8 cellular contexts compared by ENCODE assay signal in the genomic region with DNA sequence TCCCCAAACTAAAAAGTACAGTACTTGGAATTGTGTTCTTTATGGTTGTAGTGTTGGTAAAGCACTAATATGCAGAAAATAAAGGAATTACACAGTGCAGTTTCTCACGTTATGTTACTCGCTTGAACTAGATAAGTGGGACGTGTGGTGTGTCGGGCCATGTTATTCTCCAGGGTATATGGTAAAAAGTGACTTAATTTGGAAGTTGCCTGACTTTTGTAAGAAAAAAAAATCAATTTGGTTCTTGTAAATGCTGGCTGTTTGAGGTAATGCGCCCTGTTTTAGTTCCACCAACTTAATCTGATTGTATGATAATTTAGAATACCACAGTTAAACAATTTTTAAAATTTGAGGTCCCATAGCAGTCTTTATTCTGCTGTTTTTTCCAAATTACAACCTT. TPM values are rescaled to one million over a fixed set of nuclear protein-coding genes. Genes with fewer than 3 reads are reported as not detected.
DNase-seq lines count a peak whose midpoint lies in the region; ATAC-seq, FAIRE-seq and TF ChIP-seq lines count a peak whose summit lies in the region.

No MANE protein-coding gene starts in this region.

- peaks cover 3 to 18% of the 10 kb centered on the region in 2 experiments for H3K36me3 ChIP-seq in keratinocyte (ENCODE audit: control insufficient read depth in 2 of 2, extremely low read depth in 1 of 2, insufficient read depth in 2 of 2, low read length in 2 of 2)
- no peaks in the 10 kb centered on the region for H3K36me3 ChIP-seq in thoracic aorta

- H3K79me2 ChIP-seq in keratinocyte (ENCODE audit: control insufficient read depth, insufficient read depth, low read length): peaks cover 63% of the 10 kb centered on the region

- no peaks in the 10 kb centered on the region for H3K9me3 ChIP-seq in keratinocyte (ENCODE audit: control insufficient read depth, low read depth, low read length)
- no peaks in the 10 kb centered on the region for H3K9me3 ChIP-seq in thoracic aorta

- peak overlapping the region; percentile 91 for H3K9ac ChIP-seq in keratinocyte (ENCODE audit: control insufficient read depth, extremely low read depth, insufficient read depth, low read length)

- no peaks in the 10 kb centered on the region for H3K27me3 ChIP-seq in keratinocyte (ENCODE audit: control insufficient read depth, extremely low read depth, insufficient read depth, low read length)
- no peaks in the 10 kb centered on the region for H3K27me3 ChIP-seq in thoracic aorta (replicated peaks; ENCODE audit: insufficient read depth)

- H3K36me3 Mint-ChIP-seq in activated T-cell treated with anti-CD3 and anti-CD28 coated beads, Interleukin-2, amount 50 U/mL, for 4 hours (ENCODE audit: insufficient read depth): peaks cover 44% of the 10 kb centered on the region
- peaks cover 62% of the 10 kb centered on the region for H3K36me3 Mint-ChIP-seq in activated CD8-positive, alpha-beta T cell treated with anti-CD3 and anti-CD28 coated beads for 36 hours (ENCODE audit: low read depth)

- H4K20me1 ChIP-seq in keratinocyte (ENCODE audit: control insufficient read depth, extremely low read depth, insufficient read depth, low read length): no peaks in the 10 kb centered on the region

- H3K9me3 Mint-ChIP-seq in activated T-cell treated with anti-CD3 and anti-CD28 coated beads, Interleukin-2, amount 50 U/mL, for 4 hours: no peaks in the 10 kb centered on the region
- no peaks in the 10 kb centered on the region for H3K9me3 Mint-ChIP-seq in activated CD8-positive, alpha-beta T cell treated with anti-CD3 and anti-CD28 coated beads for 36 hours

- CTCF ChIA-PET in activated CD8-positive, alpha-beta T cell treated with anti-CD3 and anti-CD28 coated beads for 36 hours (lab: Charles Lee): interaction anchor here (0.9 to 1.0 kb wide), 3 partner anchors 33 to 105 kb away, joined by 3 read pairs; no protein-coding TSS in a partner anchor

- H3K4me3 ChIP-seq in keratinocyte (ENCODE audit: control insufficient read depth in 2 of 3, extremely low read depth in 1 of 3, insufficient read depth in 2 of 3, low read depth in 1 of 3, low read length in 3 of 3) (peak overlapping the region; percentile 77 to 97 (median 96)), thoracic aorta (peak overlapping the region; percentile 86)

- intact Hi-C loops in activated CD8-positive, alpha-beta T cell treated with anti-CD3 and anti-CD28 coated beads for 36 hours (cut with micrococcal nuclease): loop anchor here (1.0 to 5.0 kb wide), 3 partner anchors 29 to 185 kb away; no protein-coding TSS in a partner anchor

- no peak for FAIRE-seq in keratinocyte (lab: Jason Lieb, UNC)

- no peak for DNase-seq in activated T-cell treated with anti-CD3 and anti-CD28 coated beads, Interleukin-2, amount 50 U/mL, for 4 hours
- DNase-seq in activated T-cell treated with anti-CD3 and anti-CD28 coated beads for 4 hours (no peak), keratinocyte (ENCODE audit: low read depth, low spot score) (no peak), thoracic aorta (ENCODE audit: low spot score) (no peak), midbrain (lab: John Stamatoyannopoulos, UW) (no peak), hypothalamus (lab: John Stamatoyannopoulos, UW) (no peak)
- no peak for DNase-seq in activated CD8-positive, alpha-beta T cell treated with anti-CD3 and anti-CD28 coated beads for 36 hours
- DNase-seq in stimulated activated CD4-positive, alpha-beta T cell treated with anti-CD3 and anti-CD28 coated beads, Interleukin-1b, Interleukin-23, amount 100 ng/mL, for 48 hours: no peak

- dilution Hi-C loops in keratinocyte (cut with MboI; ENCODE audit: extremely low pct_ligation_motif_present, low sequenced_read_pairs): no loop called here

- peak overlapping the region; percentile 98 for H3K4me3 Mint-ChIP-seq in activated T-cell treated with anti-CD3 and anti-CD28 coated beads, Interleukin-2, amount 50 U/mL, for 4 hours
- peak overlapping the region; percentile 88 for H3K4me3 Mint-ChIP-seq in activated CD8-positive, alpha-beta T cell treated with anti-CD3 and anti-CD28 coated beads for 36 hours

- ATAC-seq in activated T-cell treated with anti-CD3 and anti-CD28 coated beads, Interleukin-2, amount 50 U/mL, for 4 hours: no peak
- ATAC-seq in activated CD8-positive, alpha-beta T cell treated with anti-CD3 and anti-CD28 coated beads for 36 hours: no peak
- ATAC-seq in thoracic aorta (ENCODE audit: insufficient number of reproducible peaks, low FRiP score, low read depth): no peak

- no peaks in the 10 kb centered on the region for H3K27me3 Mint-ChIP-seq in activated T-cell treated with anti-CD3 and anti-CD28 coated beads, Interleukin-2, amount 50 U/mL, for 4 hours (ENCODE audit: low read depth)
- no peaks in the 10 kb centered on the region for H3K27me3 Mint-ChIP-seq in activated CD8-positive, alpha-beta T cell treated with anti-CD3 and anti-CD28 coated beads for 36 hours

- H2AFZ ChIP-seq in keratinocyte (ENCODE audit: control insufficient read depth, low read length): no peak overlapping the region

- peak overlapping the region; percentile 73 for H3K4me2 ChIP-seq in keratinocyte (ENCODE audit: control insufficient read depth, extremely low read depth, insufficient read depth, low read depth, low read length)

- POLR2A ChIA-PET in activated CD8-positive, alpha-beta T cell treated with anti-CD3 and anti-CD28 coated beads for 36 hours (lab: Charles Lee): interaction anchor here (1.3 to 3.0 kb wide), 8 partner anchors 34 to 190 kb away, joined by 3 to 42 read pairs (median 6); no protein-coding TSS in a partner anchor

- H3K27ac Mint-ChIP-seq in activated CD8-positive, alpha-beta T cell treated with anti-CD3 and anti-CD28 coated beads for 36 hours: peak overlapping the region; percentile 97

- H3K9me1 ChIP-seq in keratinocyte (ENCODE audit: control insufficient read depth, extremely low read depth, insufficient read depth, low read length): no peaks in the 10 kb centered on the region

- peaks cover 20% of the 10 kb centered on the region for H3K4me1 ChIP-seq in keratinocyte (ENCODE audit: control insufficient read depth, extremely low read depth, insufficient read depth, low read length)
- peaks cover 34 to 54% of the 10 kb centered on the region in 2 donors for H3K4me1 ChIP-seq in thoracic aorta (ENCODE audit: control insufficient read depth in 1 of 2, low read depth in 2 of 2)

- TF ChIP-seq CTCF in activated CD8-positive, alpha-beta T cell treated with anti-CD3 and anti-CD28 coated beads for 36 hours (IDR thresholded peaks at IDR 0.05): no peak
- TF ChIP-seq CTCF in keratinocyte (optimal IDR thresholded peaks at IDR 0.05 in 1 of 3, IDR thresholded peaks at IDR 0.05 in 1 of 3, conservative IDR thresholded peaks at IDR 0.05 in 1 of 3; ENCODE audit: extremely low read depth in 1 of 3, insufficient read depth in 2 of 3, low read length in 3 of 3) (no peak), thoracic aorta (IDR thresholded peaks at IDR 0.05) (no peak)

- H3K27ac ChIP-seq in keratinocyte (ENCODE audit: control insufficient read depth, insufficient read depth, low read length) (peak overlapping the region; percentile 72), thoracic aorta (no peak overlapping the region)

- peaks cover 35% of the 10 kb centered on the region for H3K4me1 Mint-ChIP-seq in activated T-cell treated with anti-CD3 and anti-CD28 coated beads, Interleukin-2, amount 50 U/mL, for 4 hours (ENCODE audit: low read depth)
- peaks cover 19% of the 10 kb centered on the region for H3K4me1 Mint-ChIP-seq in activated CD8-positive, alpha-beta T cell treated with anti-CD3 and anti-CD28 coated beads for 36 hours (ENCODE audit: low read depth)

RNA-seq across cellular contexts. Expression of gene ARF6, which starts 4.1 kb away (rescaled TPM):
- 100 to 1,000 TPM; 134 to 148 (median 143) TPM for total RNA-seq in activated T-cell treated with anti-CD3 and anti-CD28 coated beads, Interleukin-2, amount 50 U/mL, for 4 hours
- 100 to 1,000 TPM; 170 TPM for total RNA-seq in activated CD8-positive, alpha-beta T cell treated with anti-CD3 and anti-CD28 coated beads for 36 hours
- 33.1 to 65.0 TPM (median 53.4 TPM) in 3 replicates for polyA plus RNA-seq in keratinocyte
- 98.0 TPM for polyA plus RNA-seq in keratinocyte (2011; ENCODE audit: low read depth)
- polyA plus RNA-seq in keratinocyte (2011; cell fraction: cytosol; rRNA removed): 42.6 and 47.5 TPM in 2 replicates
- 32.9 and 33.8 TPM in 2 replicates for polyA plus RNA-seq in keratinocyte (2011; cell fraction: nucleus; rRNA removed)
- 76.5 and 84.7 TPM in 2 replicates for polyA plus RNA-seq in keratinocyte (2012; ENCODE audit: low replicate concordance)
- polyA minus RNA-seq in keratinocyte: 41.0 to 92.7 TPM (median 49.6 TPM) in 3 replicates
- polyA minus RNA-seq in keratinocyte (2011; cell fraction: cytosol; rRNA and poly(A)+ RNA removed): 44.9 TPM
- polyA minus RNA-seq in keratinocyte (2011; cell fraction: nucleus; rRNA and poly(A)+ RNA removed): 16.6 and 25.8 TPM in 2 replicates
- total RNA-seq in thoracic aorta: 10 to 100 TPM; 33.7 to 67.2 TPM

RNA-seq across cellular contexts. Expression of gene NEMF, which starts 44.4 kb away (rescaled TPM):
- total RNA-seq in activated T-cell treated with anti-CD3 and anti-CD28 coated beads, Interleukin-2, amount 50 U/mL, for 4 hours: 10 to 100 TPM; 53.0 to 54.0 (median 53.2) TPM
- total RNA-seq in activated CD8-positive, alpha-beta T cell treated with anti-CD3 and anti-CD28 coated beads for 36 hours: 10 to 100 TPM; 62.3 to 63.8 TPM
- 25.7 to 55.1 TPM (median 35.8 TPM) in 3 replicates for polyA plus RNA-seq in keratinocyte
- polyA plus RNA-seq in keratinocyte (2011; ENCODE audit: low read depth): 138 TPM
- polyA plus RNA-seq in keratinocyte (2011; cell fraction: cytosol; rRNA removed): 17.6 and 29.0 TPM in 2 replicates
- polyA plus RNA-seq in keratinocyte (2011; cell fraction: nucleus; rRNA removed): 62.6 and 76.4 TPM in 2 replicates
- 28.4 and 40.4 TPM in 2 replicates for polyA plus RNA-seq in keratinocyte (2012; ENCODE audit: low replicate concordance)
- polyA minus RNA-seq in keratinocyte: 12.7 to 89.0 TPM (median 74.1 TPM) in 3 replicates
- polyA minus RNA-seq in keratinocyte (2011; cell fraction: cytosol; rRNA and poly(A)+ RNA removed): 23.8 TPM
- 70.6 and 125 TPM in 2 replicates for polyA minus RNA-seq in keratinocyte (2011; cell fraction: nucleus; rRNA and poly(A)+ RNA removed)
- 100 to 1,000 TPM in 1 of 2 donors, 10 to 100 TPM in 1; 49.5 to 126 TPM for total RNA-seq in thoracic aorta
